In the genomic region with DNA sequence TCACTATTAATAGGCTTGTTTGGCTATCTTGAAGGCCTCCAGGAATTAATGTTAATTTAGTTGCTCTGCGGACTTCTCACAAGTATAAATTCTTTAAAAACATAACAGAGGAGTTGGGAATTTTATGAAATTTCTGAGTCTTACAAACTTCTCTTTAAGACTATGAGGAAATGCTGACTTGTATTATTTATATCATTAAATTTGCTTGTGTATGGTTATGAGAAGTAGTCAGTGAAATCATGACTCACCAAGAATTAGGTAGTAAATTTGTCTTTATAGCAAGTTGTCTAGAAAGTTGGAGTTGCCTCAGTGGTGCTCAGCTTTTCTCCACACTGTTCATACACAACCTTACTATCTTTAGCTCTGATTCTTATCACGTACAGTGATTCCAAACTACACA, we compare ENCODE assay signal across 17 cellular contexts. TPM values are rescaled to one million over a fixed set of nuclear protein-coding genes. Genes with fewer than 3 reads are reported as not detected.
DNase-seq lines count a peak whose midpoint lies in the region; ATAC-seq and TF ChIP-seq lines count a peak whose summit lies in the region.
"Had no signal": no experiment of that assay in that cellular context is flagged by ENCODE, and none has a peak within 500 bp of the region (broad histone marks: within the 10 kb centered on the region; RNA-seq: fewer than 3 reads in every experiment).

No MANE protein-coding gene starts in this region.

- no peak overlapping the region for H2AK9ac ChIP-seq in IMR-90 (replicated peaks; ENCODE audit: low read depth, low read length, poor library complexity)

- H3K9me3 ChIP-seq in left ventricle myocardium inferior (replicated peaks) (peaks cover 8% of the 10 kb centered on the region), IMR-90 (ENCODE audit: control insufficient read depth, insufficient read depth, low read length) (no peaks in the 10 kb centered on the region)
- H3K9me3 ChIP-seq: HAP-1 had no signal

- no peak for DNase-seq in left ventricle myocardium inferior
- DNase-seq in left ventricle myocardium superior: no peak
- no peak for DNase-seq in IMR-90
- no peak for DNase-seq in chondrocyte (ENCODE audit: low spot score)
- DNase-seq in T-helper 9 cell: no peak
- no peak for DNase-seq in activated effector memory CD4-positive, alpha-beta T cell treated with anti-CD3 and anti-CD28 coated beads, Interleukin-2, amount 50 U/mL, for 16 hours
- DNase-seq: 8988T; ACHN; CD4-positive, CD25-positive, alpha-beta regulatory T cell; DMS53 had no signal

- H2BK20ac ChIP-seq in IMR-90 (ENCODE audit: low read depth, low read length): no peak overlapping the region

- H3K9ac ChIP-seq in IMR-90 (ENCODE audit: low read depth, low read length): no peak overlapping the region
- H3K9ac ChIP-seq: BLaER1 treated with 17β-estradiol and CSF1 and Interleukin-3, amounts not matched to agents 10 nM and 100 nM had no signal

- H3K4ac ChIP-seq in IMR-90 (ENCODE audit: low read depth, low read length): no peak overlapping the region

- no peak overlapping the region for H2BK15ac ChIP-seq in IMR-90 (ENCODE audit: low read depth, low read length)

- POLR2A ChIA-PET in IMR-90 (lab: Charles Lee; ENCODE audit: unreplicated experiment): no interaction called here

- H3K4me1 ChIP-seq in left ventricle myocardium inferior: peaks cover 97% of the 10 kb centered on the region
- no peaks in the 10 kb centered on the region for H3K4me1 ChIP-seq in IMR-90 (ENCODE audit: control insufficient read depth, insufficient read depth, low read length)
- H3K4me1 ChIP-seq: HAP-1 had no signal

- peak overlapping the region; percentile 63 for H3K27ac ChIP-seq in left ventricle myocardium inferior (replicated peaks)
- H3K27ac ChIP-seq in IMR-90 (ENCODE audit: insufficient read depth, low read length): no peak overlapping the region
- H3K27ac ChIP-seq: BLaER1 treated with 17β-estradiol and CSF1 and Interleukin-3, amounts not matched to agents 10 nM and 100 nM had no signal

- H3K9me3 Mint-ChIP-seq in chondrocyte (ENCODE audit: low read depth): peaks cover 7% of the 10 kb centered on the region
- H3K9me3 Mint-ChIP-seq: GM23338 had no signal

- no peaks in the 10 kb centered on the region for H3K9me1 ChIP-seq in IMR-90 (ENCODE audit: insufficient read depth, low read length)

- H3K4me3 ChIP-seq in left ventricle myocardium inferior: no peak overlapping the region
- H3K4me3 ChIP-seq in IMR-90 (ENCODE audit: insufficient read depth, low read depth, low read length): no peak overlapping the region
- H3K4me3 ChIP-seq: BLaER1 treated with 17β-estradiol and CSF1 and Interleukin-3, amounts not matched to agents 10 nM and 100 nM; GM12878; GM23338; HAP-1 had no signal

- TF ChIP-seq RAD21 in IMR-90 (IDR thresholded peaks at IDR 0.05; ENCODE audit: low read length): no peak

- no CpG with 5 or more reads among the region's 2 CpGs for WGBS in IMR-90 (ENCODE audit: extremely low coverage in 2 of 2, insufficient read length in 1 of 2), 2 experiments

- no peak for ATAC-seq in left ventricle myocardium superior
- ATAC-seq in IMR-90 (ENCODE audit: low read depth): no peak
- no peak for ATAC-seq in HG03460 (IDR thresholded peaks at IDR 0.05; ENCODE audit: unreplicated experiment)
- ATAC-seq: GM12878, GM23338 had no signal

- no peak for TF ChIP-seq CTCF in left ventricle myocardium inferior (IDR thresholded peaks at IDR 0.05; ENCODE audit: borderline replicate concordance)
- TF ChIP-seq CTCF in IMR-90 (conservative IDR thresholded peaks at IDR 0.05; ENCODE audit: low read depth, low read length): no peak
- no peak for TF ChIP-seq CTCF in chondrocyte (IDR thresholded peaks at IDR 0.05)

- H3K4me1 Mint-ChIP-seq in chondrocyte (ENCODE audit: low read depth): peaks cover 43% of the 10 kb centered on the region
- H3K4me1 Mint-ChIP-seq: CD4-positive, CD25-positive, alpha-beta regulatory T cell had no signal

- no peak overlapping the region for H3K23ac ChIP-seq in IMR-90 (ENCODE audit: low read depth, low read length)

- H3K36me3 Mint-ChIP-seq in chondrocyte (ENCODE audit: low read depth): peaks cover 36% of the 10 kb centered on the region
- H3K36me3 Mint-ChIP-seq: IgD-negative memory B cell had no signal

- H2AK5ac ChIP-seq in IMR-90 (ENCODE audit: low read depth, low read length): no peak overlapping the region

- peaks cover 24% of the 10 kb centered on the region for H3K36me3 ChIP-seq in left ventricle myocardium inferior
- peaks cover 13% of the 10 kb centered on the region for H3K36me3 ChIP-seq in IMR-90 (ENCODE audit: control insufficient read depth, insufficient read depth, low read length)
- H3K36me3 ChIP-seq: HAP-1 had no signal

- no peak overlapping the region for H2AFZ ChIP-seq in IMR-90 (replicated peaks; ENCODE audit: low read length, poor library complexity)
- H2AFZ ChIP-seq: GM23338 had no signal

- no TSS peak for BruUV-seq in IMR-90 (replicated peaks; lab: Mats Ljungman, UMichigan)

- H4K5ac ChIP-seq in IMR-90 (ENCODE audit: low read depth, low read length): no peak overlapping the region

- no peak overlapping the region for H3K4me2 ChIP-seq in IMR-90 (ENCODE audit: low read depth, low read length)
- H3K4me2 ChIP-seq: BLaER1 treated with 17β-estradiol and CSF1 and Interleukin-3, amounts not matched to agents 10 nM and 100 nM; GM23338 had no signal

- H3K18ac ChIP-seq in IMR-90 (ENCODE audit: low read depth, low read length): no peak overlapping the region

- intact Hi-C loops in left ventricle myocardium inferior (cut with micrococcal nuclease): no loop called here
- intact Hi-C loops in left ventricle myocardium superior (cut with micrococcal nuclease): no loop called here
- intact Hi-C loops in IMR-90 (cut with micrococcal nuclease): no loop called here

- peaks cover 0 to 15% of the 10 kb centered on the region in 2 experiments; a peak in 1 of 4 replicates for H3K79me1 ChIP-seq in IMR-90 (ENCODE audit: low read depth in 1 of 2, low read length in 2 of 2)

- CTCF ChIA-PET in IMR-90 (lab: Yijun Ruan, JAX): no interaction called here

- H3K27me3 ChIP-seq in left ventricle myocardium inferior (ENCODE audit: low read depth): no peaks in the 10 kb centered on the region
- H3K27me3 ChIP-seq in IMR-90 (ENCODE audit: control insufficient read depth, insufficient read depth, low read length): no peaks in the 10 kb centered on the region
- H3K27me3 ChIP-seq: BLaER1 treated with 17β-estradiol and CSF1 and Interleukin-3, amounts not matched to agents 10 nM and 100 nM had no signal

- H4K91ac ChIP-seq in IMR-90 (ENCODE audit: insufficient read depth, low read depth, low read length): no peak overlapping the region

- H3K27ac Mint-ChIP-seq in chondrocyte (ENCODE audit: unreplicated experiment): peak overlapping the region; percentile 12
- H3K27ac Mint-ChIP-seq: CD4-positive, CD25-positive, alpha-beta regulatory T cell; GM23338; IgD-negative memory B cell had no signal

- no peak overlapping the region for H3K14ac ChIP-seq in IMR-90 (replicated peaks; ENCODE audit: low read depth, low read length)

- H2BK120ac ChIP-seq in IMR-90 (ENCODE audit: low read depth, low read length): no peak overlapping the region

- H3K27me3 Mint-ChIP-seq in chondrocyte (ENCODE audit: low read depth): no peaks in the 10 kb centered on the region
- H3K27me3 Mint-ChIP-seq: CD4-positive, CD25-positive, alpha-beta regulatory T cell; IgD-negative memory B cell had no signal

- H4K20me1 ChIP-seq in IMR-90 (ENCODE audit: insufficient read depth, low read length): no peaks in the 10 kb centered on the region
- H4K20me1 ChIP-seq: BLaER1 treated with 17β-estradiol and CSF1 and Interleukin-3, amounts not matched to agents 10 nM and 100 nM had no signal

- dilution Hi-C loops in IMR-90 (cut with HindIII; ENCODE audit: low sequenced_read_pairs, unreplicated experiment): no loop called here

- H3K56ac ChIP-seq in IMR-90 (ENCODE audit: extremely low read depth, insufficient read depth, low read length): no peak overlapping the region

- H3K4me3 Mint-ChIP-seq in chondrocyte (ENCODE audit: unreplicated experiment): no peak overlapping the region
- H3K4me3 Mint-ChIP-seq: CD4-positive, CD25-positive, alpha-beta regulatory T cell; GM23338; IgD-negative memory B cell had no signal

- no peak overlapping the region for H2BK5ac ChIP-seq in IMR-90 (ENCODE audit: low read depth, low read length, poor library complexity, severe bottlenecking)

- in situ Hi-C loops in IMR-90 (cut with MboI; ENCODE audit: low sequenced_read_pairs): no loop called here

- H4K8ac ChIP-seq in IMR-90 (ENCODE audit: low read depth in 2 of 2, low read length in 2 of 2): no peak overlapping the region

- TF ChIP-seq POLR2A in IMR-90 (IDR thresholded peaks at IDR 0.05; ENCODE audit: low read depth, low read length): no peak

TF ChIP-seq in IMR-90, 13 proteins besides CTCF, POLR2A, EP300 and RAD21:
- TF ChIP-seq MAFK (IDR thresholded peaks at IDR 0.05; ENCODE audit: low read depth, low read length) (peak; percentile 43; the same call in 1 of the 2 replicates), NFE2L2 (IDR thresholded peaks at IDR 0.05; ENCODE audit: low read depth, low read length) (no peak)
TF ChIP-seq in IMR-90: peak in this region for 1.

RNA-seq across cellular contexts. Expression of a gene that starts 26.5 kb away (rescaled TPM):
- total RNA-seq in left ventricle myocardium inferior: 89.3 TPM
- 128 TPM for total RNA-seq in left ventricle myocardium superior
- total RNA-seq in IMR-90 (2012; rRNA removed): 27.2 and 28.7 TPM in 2 replicates
- polyA plus RNA-seq in IMR-90 (2012; rRNA removed): 8.0 and 10.6 TPM in 2 replicates
- 2.4 and 2.9 TPM in 2 replicates for polyA plus RNA-seq in IMR-90 (2012; cell fraction: cytosol; rRNA removed)
- polyA plus RNA-seq in IMR-90 (2012; cell fraction: nucleus; rRNA removed; ENCODE audit: low replicate concordance): 4.0 and 19.6 TPM in 2 replicates
- 70.3 to 138 TPM (median 133 TPM) in 3 replicates for total RNA-seq in chondrocyte
- total RNA-seq: G401 had no signal
